12 cellular contexts compared by ENCODE assay signal in genomic region chr19:54035215-54036178, GRCh38. TPM values are rescaled to one million over a fixed set of nuclear protein-coding genes. Genes with fewer than 3 reads are reported as not detected.
DNase-seq lines count a peak whose midpoint lies in the region; ATAC-seq, FAIRE-seq and TF ChIP-seq lines count a peak whose summit lies in the region.
"Had no signal": no experiment of that assay in that cellular context is flagged by ENCODE, and none has a peak within 500 bp of the region (broad histone marks: within the 10 kb centered on the region; RNA-seq: fewer than 3 reads in every experiment).

No MANE protein-coding gene starts in this region.

- POLR2A ChIA-PET in WTC11 (lab: Charles Lee): interaction anchor here (0.7 to 1.1 kb wide), 2 partner anchors 167 to 168 kb away, joined by 3 read pairs; partner anchors contain the start of gene MYADM
- POLR2A ChIA-PET in activated CD4-positive, alpha-beta memory T cell treated with anti-CD3 and anti-CD28 coated beads for 36 hours (lab: Charles Lee): no interaction called here

- whole genome bisulfite sequencing in small intestine, 3 donors: 59 to 63% (median 61%) methylated on average over 4 of the region's 4 CpGs

- H3K4me1 Mint-ChIP-seq in WTC11: peaks cover 53% of the 10 kb centered on the region
- H3K4me1 Mint-ChIP-seq in activated CD4-positive, alpha-beta memory T cell treated with anti-CD3 and anti-CD28 coated beads for 36 hours (ENCODE audit: low read depth): no peaks in the 10 kb centered on the region
- H3K4me1 Mint-ChIP-seq: central memory CD8-positive, alpha-beta T cell; stimulated activated naive CD8-positive, alpha-beta T cell treated with anti-CD3 and anti-CD28 coated beads, Interleukin-15, amount 100 ng/mL, for 72 hours had no signal

- H3K36me3 Mint-ChIP-seq in WTC11: no peaks in the 10 kb centered on the region
- H3K36me3 Mint-ChIP-seq in activated CD4-positive, alpha-beta memory T cell treated with anti-CD3 and anti-CD28 coated beads for 36 hours: no peaks in the 10 kb centered on the region

- H3K27me3 Mint-ChIP-seq in WTC11 (ENCODE audit: low read depth): no peaks in the 10 kb centered on the region
- H3K27me3 Mint-ChIP-seq in activated CD4-positive, alpha-beta memory T cell treated with anti-CD3 and anti-CD28 coated beads for 36 hours: peaks cover 10% of the 10 kb centered on the region

- peaks cover 5% of the 10 kb centered on the region for H3K9me3 Mint-ChIP-seq in WTC11
- H3K9me3 Mint-ChIP-seq in activated CD4-positive, alpha-beta memory T cell treated with anti-CD3 and anti-CD28 coated beads for 36 hours: no peaks in the 10 kb centered on the region
- H3K9me3 Mint-ChIP-seq: central memory CD8-positive, alpha-beta T cell; stimulated activated naive CD8-positive, alpha-beta T cell treated with anti-CD3 and anti-CD28 coated beads, Interleukin-15, amount 100 ng/mL, for 72 hours had no signal

- intact Hi-C loops in activated CD4-positive, alpha-beta memory T cell treated with anti-CD3 and anti-CD28 coated beads for 36 hours (cut with micrococcal nuclease): no loop called here
- intact Hi-C loops in posterior vena cava (cut with DNase I): no loop called here

- H3K27ac ChIP-seq in small intestine (ENCODE audit: low read depth in 1 of 2, low read length in 1 of 2): no peak overlapping the region

- H3K9me3 ChIP-seq in skeletal muscle satellite cell (replicated peaks; ENCODE audit: low read length) (no peaks in the 10 kb centered on the region), small intestine (ENCODE audit: control insufficient read depth, low read depth) (no peaks in the 10 kb centered on the region)

- no peak for TF ChIP-seq CTCF in WTC11 (IDR thresholded peaks at IDR 0.05)

- peak; percentile 71 for ATAC-seq in WTC11
- ATAC-seq: left cardiac atrium; stimulated activated naive CD8-positive, alpha-beta T cell treated with anti-CD3 and anti-CD28 coated beads, Interleukin-15, amount 100 ng/mL, for 72 hours had no signal

- no peak for FAIRE-seq in small intestine (lab: Jason Lieb, UNC)

- DNase-seq in H4 (ENCODE audit: low spot score) (peak; percentile 83), WTC11 (ENCODE audit: low spot score) (no peak), glomerular endothelial cell (ENCODE audit: extremely low read depth, low read depth, low spot score) (peak; percentile 71), small intestine (no peak), posterior vena cava (ENCODE audit: low spot score) (no peak)
- DNase-seq in activated CD4-positive, alpha-beta memory T cell treated with anti-CD3 and anti-CD28 coated beads for 36 hours: no peak
- DNase-seq: left cardiac atrium; stimulated activated naive CD8-positive, alpha-beta T cell treated with anti-CD3 and anti-CD28 coated beads, Interleukin-15, amount 100 ng/mL, for 72 hours had no signal

- CTCF ChIA-PET in WTC11 (lab: Charles Lee): interaction anchor here (0.8 to 2.8 kb wide), 15 partner anchors 11 to 243 kb away, joined by 3 to 16 read pairs (median 3); no protein-coding TSS in a partner anchor
- CTCF ChIA-PET in activated CD4-positive, alpha-beta memory T cell treated with anti-CD3 and anti-CD28 coated beads for 36 hours (lab: Charles Lee): interaction anchor here (0.6 to 1.1 kb wide), 3 partner anchors 11 to 1148 kb away, joined by 3 to 7 read pairs (median 3); no protein-coding TSS in a partner anchor

- H3K4me3 Mint-ChIP-seq in WTC11: peak overlapping the region; percentile 24
- H3K4me3 Mint-ChIP-seq in activated CD4-positive, alpha-beta memory T cell treated with anti-CD3 and anti-CD28 coated beads for 36 hours: no peak overlapping the region
- H3K4me3 Mint-ChIP-seq: central memory CD8-positive, alpha-beta T cell; stimulated activated naive CD8-positive, alpha-beta T cell treated with anti-CD3 and anti-CD28 coated beads, Interleukin-15, amount 100 ng/mL, for 72 hours had no signal

- H3K27ac Mint-ChIP-seq in WTC11: peak overlapping the region; percentile 99
- H3K27ac Mint-ChIP-seq in activated CD4-positive, alpha-beta memory T cell treated with anti-CD3 and anti-CD28 coated beads for 36 hours: no peak overlapping the region
- H3K27ac Mint-ChIP-seq: stimulated activated naive CD8-positive, alpha-beta T cell treated with anti-CD3 and anti-CD28 coated beads, Interleukin-15, amount 100 ng/mL, for 72 hours had no signal

- H3K36me3 ChIP-seq in skeletal muscle satellite cell (ENCODE audit: insufficient read depth, low read length) (no peaks in the 10 kb centered on the region), small intestine (ENCODE audit: control insufficient read depth in 2 of 2, insufficient read depth in 2 of 2, low read length in 2 of 2) (no peaks in the 10 kb centered on the region)

- H3K27me3 ChIP-seq in skeletal muscle satellite cell (ENCODE audit: control insufficient read depth, insufficient read depth, low read length): no peaks in the 10 kb centered on the region
- no peaks in the 10 kb centered on the region for H3K27me3 ChIP-seq in small intestine (ENCODE audit: control insufficient read depth in 2 of 2, insufficient read depth in 2 of 2, low read length in 2 of 2)

- no peak overlapping the region for H3K4me3 ChIP-seq in skeletal muscle satellite cell (ENCODE audit: low read length)
- H3K4me3 ChIP-seq in small intestine (ENCODE audit: low read depth in 1 of 2, low read length in 2 of 2): no peak overlapping the region

- H3K4me2 ChIP-seq in skeletal muscle satellite cell (ENCODE audit: low read length): peak overlapping the region; percentile 28

- H3K4me1 ChIP-seq in skeletal muscle satellite cell (ENCODE audit: control insufficient read depth, insufficient read depth, low read length) (peaks cover 13% of the 10 kb centered on the region), small intestine (ENCODE audit: control insufficient read depth in 2 of 2, insufficient read depth in 1 of 2, low read depth in 1 of 2, low read length in 1 of 2) (no peaks in the 10 kb centered on the region)

- H3K9ac ChIP-seq in skeletal muscle satellite cell (ENCODE audit: low read depth, low read length): no peak overlapping the region

TF ChIP-seq in WTC11, 78 proteins besides CTCF, POLR2A, EP300 and RAD21:
- TF ChIP-seq ZMAT4 (CRISPR knock-in tag; IDR thresholded peaks at IDR 0.05) (no peak), FOXK1 (CRISPR knock-in tag; IDR thresholded peaks at IDR 0.05) (0 out of 2 replicates have a peak, but pooled peaks have one; percentile 55), E2F1 (CRISPR knock-in tag; IDR thresholded peaks at IDR 0.05) (no peak), JAZF1 (CRISPR knock-in tag; IDR thresholded peaks at IDR 0.05) (no peak), E2F4 (CRISPR knock-in tag; IDR thresholded peaks at IDR 0.05; ENCODE audit: borderline replicate concordance, low read depth) (no peak), ESRRA (CRISPR knock-in tag; IDR thresholded peaks at IDR 0.05; ENCODE audit: borderline replicate concordance) (no peak)

RNA-seq across cellular contexts. Expression of gene VSTM1, which starts 28.2 kb away (rescaled TPM):
- not detected in 2 replicates for total RNA-seq in H4 (2014; rRNA removed; shearing (Covaris generic))
- total RNA-seq in WTC11 (2021): not detected in 3 replicates
- total RNA-seq in glomerular endothelial cell: not detected in 2 replicates
- not detected in 2 replicates for total RNA-seq in skeletal muscle satellite cell (2012; rRNA removed)
- total RNA-seq in activated CD4-positive, alpha-beta memory T cell treated with anti-CD3 and anti-CD28 coated beads for 36 hours: not detected
- not detected for polyA plus RNA-seq in small intestine
- under 1 TPM in 1 of 2 donors, not detected in 1; 0.60 TPM for total RNA-seq in posterior vena cava
- total RNA-seq: activated CD8-positive, alpha-beta memory T cell treated with anti-CD3 and anti-CD28 coated beads for 36 hours; skeletal muscle tissue had no signal

RNA-seq across cellular contexts. Expression of gene CACNG6, which starts 44.1 kb away (rescaled TPM):
- total RNA-seq in H4 (2014; rRNA removed; shearing (Covaris generic)): 0.46 and 1.4 TPM in 2 replicates
- total RNA-seq in WTC11 (2021): 2.5 to 3.3 TPM (median 2.5 TPM) in 3 replicates
- 2.2 and 3.0 TPM in 2 replicates for total RNA-seq in glomerular endothelial cell
- 0.25 and 0.66 TPM in 2 replicates for total RNA-seq in skeletal muscle satellite cell (2012; rRNA removed)
- total RNA-seq in activated CD4-positive, alpha-beta memory T cell treated with anti-CD3 and anti-CD28 coated beads for 36 hours: not detected
- polyA plus RNA-seq in small intestine: under 1 TPM in 1 of 3 donors, not detected in 2; 0.06 TPM
- total RNA-seq in posterior vena cava: not detected
- total RNA-seq: activated CD8-positive, alpha-beta memory T cell treated with anti-CD3 and anti-CD28 coated beads for 36 hours had no signal

RNA-seq across cellular contexts. Expression of gene TARM1, which starts 45.7 kb away (rescaled TPM):
- total RNA-seq in H4 (2014; rRNA removed; shearing (Covaris generic)): not detected in 2 replicates
- total RNA-seq in WTC11 (2021) (not detected in 3 replicates), glomerular endothelial cell (not detected in 2 replicates), posterior vena cava (not detected)
- not detected in 2 replicates for total RNA-seq in skeletal muscle satellite cell (2012; rRNA removed)
- total RNA-seq in activated CD4-positive, alpha-beta memory T cell treated with anti-CD3 and anti-CD28 coated beads for 36 hours: not detected
- polyA plus RNA-seq in small intestine: not detected
- total RNA-seq: activated CD8-positive, alpha-beta memory T cell treated with anti-CD3 and anti-CD28 coated beads for 36 hours; left cardiac atrium; skeletal muscle tissue had no signal

Comparison
In these comparisons a context has a peak if more than half of its experiments do, and no peak if none do; other contexts are left out.
1. DNase-seq: peak in H4 (single experiment) and glomerular endothelial cell (single experiment); none in WTC11 (single experiment), activated CD4-positive, alpha-beta memory T cell treated with anti-CD3 and anti-CD28 coated beads for 36 hours (single experiment), small intestine (single experiment) and posterior vena cava (single experiment).